In genomic region chr6:6411115-6411514, GRCh38 we compare ENCODE assay signal across 31 cellular contexts.
"Had no signal": no experiment of that assay in that cellular context is flagged by ENCODE, and none has a peak within 500 bp of the region (broad histone marks: within the 10 kb centered on the region; RNA-seq: fewer than 3 reads in every experiment).

No MANE protein-coding gene starts in this region.

- DNase-seq: activated CD4-positive, alpha-beta memory T cell treated with anti-CD3 and anti-CD28 coated beads, Interleukin-2, amount 10 ng/mL, durations not matched to agents 7 days and 5 days; activated CD4-positive, alpha-beta T cell treated with anti-CD3 and anti-CD28 coated beads for 36 hours; activated CD4-positive, alpha-beta T cell treated with anti-CD3 and anti-CD28 coated beads, Interleukin-2, amount 10 ng/mL, durations not matched to agents 24 days and 14 days; activated CD4-positive, CD25-positive, alpha-beta regulatory T cell; activated CD4-positive, CD25-positive, alpha-beta regulatory T cell treated with anti-CD3 and anti-CD28 coated beads, Interleukin-2, amount 50 U/mL, for 72 hours; activated CD8-positive, alpha-beta memory T cell treated with anti-CD3 and anti-CD28 coated beads, Interleukin-2, amount 50 U/mL, for 48 hours; activated gamma-delta T cell; activated naive CD4-positive, alpha-beta T cell; activated naive CD4-positive, alpha-beta T cell treated with anti-CD3 and anti-CD28 coated beads, Interleukin-2, amount 10 ng/mL, durations not matched to agents 7 days and 5 days; activated naive CD8-positive, alpha-beta T cell treated with anti-CD3 and anti-CD28 coated beads, Interleukin-2, amount 10 ng/mL, durations not matched to agents 7 days and 5 days; activated T-cell treated with anti-CD3 and anti-CD28 coated beads for 4 hours; activated T-cell treated with anti-CD3 and anti-CD28 coated beads, Interleukin-2, amount 50 U/mL, for 24 hours; activated T-cell treated with anti-CD3 and anti-CD28 coated beads, Interleukin-2, amount 50 U/mL, for 72 hours; dorsolateral prefrontal cortex; effector memory CD8-positive, alpha-beta T cell; erythroblast; foreskin keratinocyte; gastrocnemius medialis; glutamatergic neuron; SW 1271; T-cell had no signal

- H3K27ac ChIP-seq: ascending aorta, breast epithelium, cardiac muscle cell, coronary artery, dorsolateral prefrontal cortex, esophagus muscularis mucosa, foreskin keratinocyte, gastrocnemius medialis had no signal

- ATAC-seq: activated CD4-positive, alpha-beta T cell treated with anti-CD3 and anti-CD28 coated beads for 36 hours; activated naive CD4-positive, alpha-beta T cell treated with anti-CD3 and anti-CD28 coated beads, Interleukin-2, amount 50 U/mL, for 72 hours; activated T-cell treated with anti-CD3 and anti-CD28 coated beads, Interleukin-2, amount 50 U/mL, for 72 hours; effector memory CD8-positive, alpha-beta T cell; foreskin keratinocyte; gastrocnemius medialis; T-cell had no signal

- H3K4me1 Mint-ChIP-seq: activated CD4-positive, alpha-beta memory T cell treated with anti-CD3 and anti-CD28 coated beads, Interleukin-2, amount 10 ng/mL, durations not matched to agents 7 days and 5 days; activated CD4-positive, alpha-beta T cell treated with anti-CD3 and anti-CD28 coated beads for 36 hours; activated CD4-positive, alpha-beta T cell treated with anti-CD3 and anti-CD28 coated beads, Interleukin-2, amount 10 ng/mL, durations not matched to agents 24 days and 14 days; activated naive CD4-positive, alpha-beta T cell treated with anti-CD3 and anti-CD28 coated beads, Interleukin-2, amount 10 ng/mL, durations not matched to agents 7 days and 5 days; activated naive CD8-positive, alpha-beta T cell treated with anti-CD3 and anti-CD28 coated beads, Interleukin-2, amount 10 ng/mL, durations not matched to agents 7 days and 5 days; brain; central memory CD8-positive, alpha-beta T cell; T-cell had no signal

- H3K27ac Mint-ChIP-seq: activated CD4-positive, alpha-beta memory T cell treated with anti-CD3 and anti-CD28 coated beads, Interleukin-2, amount 10 ng/mL, durations not matched to agents 7 days and 5 days; activated CD4-positive, alpha-beta T cell treated with anti-CD3 and anti-CD28 coated beads for 36 hours; activated CD4-positive, alpha-beta T cell treated with anti-CD3 and anti-CD28 coated beads, Interleukin-2, amount 10 ng/mL, durations not matched to agents 24 days and 14 days; activated naive CD4-positive, alpha-beta T cell treated with anti-CD3 and anti-CD28 coated beads, Interleukin-2, amount 10 ng/mL, durations not matched to agents 7 days and 5 days; activated naive CD4-positive, alpha-beta T cell treated with anti-CD3 and anti-CD28 coated beads, Interleukin-2, amount 50 U/mL, for 72 hours; activated naive CD8-positive, alpha-beta T cell treated with anti-CD3 and anti-CD28 coated beads, Interleukin-2, amount 10 ng/mL, durations not matched to agents 7 days and 5 days; activated T-cell treated with anti-CD3 and anti-CD28 coated beads, Interleukin-2, amount 50 U/mL, for 24 hours; activated T-cell treated with anti-CD3 and anti-CD28 coated beads, Interleukin-2, amount 50 U/mL, for 72 hours; brain; dendritic cell treated with granulocyte-macrophage colony-stimulating factor and Interleukin-4, amounts not matched to agents 40 ng/mL and 50 ng/mL, for 4 days; effector memory CD8-positive, alpha-beta T cell; T-cell; T-helper 1 cell treated with Interleukin-12 subunit alpha and Interleukin-12 subunit beta and Interleukin-4 antibody, amounts not matched to agents 30 μg/mL and 1 μg/mL, for 36 hours had no signal

- H3K9me3 Mint-ChIP-seq: activated CD4-positive, alpha-beta memory T cell treated with anti-CD3 and anti-CD28 coated beads, Interleukin-2, amount 10 ng/mL, durations not matched to agents 7 days and 5 days; activated CD4-positive, alpha-beta T cell treated with anti-CD3 and anti-CD28 coated beads, Interleukin-2, amount 10 ng/mL, durations not matched to agents 24 days and 14 days; activated naive CD4-positive, alpha-beta T cell treated with anti-CD3 and anti-CD28 coated beads, Interleukin-2, amount 10 ng/mL, durations not matched to agents 7 days and 5 days; activated naive CD4-positive, alpha-beta T cell treated with anti-CD3 and anti-CD28 coated beads, Interleukin-2, amount 50 U/mL, for 72 hours; activated naive CD8-positive, alpha-beta T cell treated with anti-CD3 and anti-CD28 coated beads, Interleukin-2, amount 10 ng/mL, durations not matched to agents 7 days and 5 days; activated T-cell treated with anti-CD3 and anti-CD28 coated beads, Interleukin-2, amount 50 U/mL, for 24 hours; activated T-cell treated with anti-CD3 and anti-CD28 coated beads, Interleukin-2, amount 50 U/mL, for 72 hours; brain; central memory CD8-positive, alpha-beta T cell; dendritic cell treated with granulocyte-macrophage colony-stimulating factor and Interleukin-4, amounts not matched to agents 40 ng/mL and 50 ng/mL, for 4 days; effector memory CD8-positive, alpha-beta T cell; T-cell; T-helper 1 cell treated with Interleukin-12 subunit alpha and Interleukin-12 subunit beta and Interleukin-4 antibody, amounts not matched to agents 30 μg/mL and 1 μg/mL, for 36 hours had no signal

- H3K4me1 ChIP-seq: ascending aorta, breast epithelium, esophagus muscularis mucosa, foreskin keratinocyte, gastrocnemius medialis had no signal

- H3K27me3 ChIP-seq: ascending aorta, breast epithelium, cardiac muscle cell, esophagus muscularis mucosa, foreskin keratinocyte, gastrocnemius medialis had no signal

- H3K36me3 Mint-ChIP-seq: activated naive CD4-positive, alpha-beta T cell treated with anti-CD3 and anti-CD28 coated beads, Interleukin-2, amount 10 ng/mL, durations not matched to agents 7 days and 5 days; activated naive CD4-positive, alpha-beta T cell treated with anti-CD3 and anti-CD28 coated beads, Interleukin-2, amount 50 U/mL, for 72 hours; activated naive CD8-positive, alpha-beta T cell treated with anti-CD3 and anti-CD28 coated beads, Interleukin-2, amount 10 ng/mL, durations not matched to agents 7 days and 5 days; brain; T-cell had no signal

- H3K36me3 ChIP-seq: ascending aorta, breast epithelium, cardiac muscle cell, esophagus muscularis mucosa, gastrocnemius medialis had no signal

- H3K4me3 ChIP-seq: ascending aorta, breast epithelium, cardiac muscle cell, coronary artery, dorsolateral prefrontal cortex, esophagus muscularis mucosa, gastrocnemius medialis had no signal

- H3K27me3 Mint-ChIP-seq: dendritic cell treated with granulocyte-macrophage colony-stimulating factor and Interleukin-4, amounts not matched to agents 40 ng/mL and 50 ng/mL, for 4 days had no signal

- H3K4me3 Mint-ChIP-seq: activated CD4-positive, alpha-beta memory T cell treated with anti-CD3 and anti-CD28 coated beads, Interleukin-2, amount 10 ng/mL, durations not matched to agents 7 days and 5 days; activated CD4-positive, alpha-beta T cell treated with anti-CD3 and anti-CD28 coated beads for 36 hours; activated CD4-positive, alpha-beta T cell treated with anti-CD3 and anti-CD28 coated beads, Interleukin-2, amount 10 ng/mL, durations not matched to agents 24 days and 14 days; activated naive CD4-positive, alpha-beta T cell treated with anti-CD3 and anti-CD28 coated beads, Interleukin-2, amount 10 ng/mL, durations not matched to agents 7 days and 5 days; activated naive CD8-positive, alpha-beta T cell treated with anti-CD3 and anti-CD28 coated beads, Interleukin-2, amount 10 ng/mL, durations not matched to agents 7 days and 5 days; activated T-cell treated with anti-CD3 and anti-CD28 coated beads, Interleukin-2, amount 50 U/mL, for 24 hours; activated T-cell treated with anti-CD3 and anti-CD28 coated beads, Interleukin-2, amount 50 U/mL, for 72 hours; brain; central memory CD8-positive, alpha-beta T cell; dendritic cell treated with granulocyte-macrophage colony-stimulating factor and Interleukin-4, amounts not matched to agents 40 ng/mL and 50 ng/mL, for 4 days; effector memory CD8-positive, alpha-beta T cell; T-cell; T-helper 1 cell treated with Interleukin-12 subunit alpha and Interleukin-12 subunit beta and Interleukin-4 antibody, amounts not matched to agents 30 μg/mL and 1 μg/mL, for 36 hours had no signal

- H3K9me3 ChIP-seq: ascending aorta, breast epithelium, esophagus muscularis mucosa, gastrocnemius medialis had no signal
